Comparison of ENCODE assay signal across 12 cellular contexts in the genomic region with DNA sequence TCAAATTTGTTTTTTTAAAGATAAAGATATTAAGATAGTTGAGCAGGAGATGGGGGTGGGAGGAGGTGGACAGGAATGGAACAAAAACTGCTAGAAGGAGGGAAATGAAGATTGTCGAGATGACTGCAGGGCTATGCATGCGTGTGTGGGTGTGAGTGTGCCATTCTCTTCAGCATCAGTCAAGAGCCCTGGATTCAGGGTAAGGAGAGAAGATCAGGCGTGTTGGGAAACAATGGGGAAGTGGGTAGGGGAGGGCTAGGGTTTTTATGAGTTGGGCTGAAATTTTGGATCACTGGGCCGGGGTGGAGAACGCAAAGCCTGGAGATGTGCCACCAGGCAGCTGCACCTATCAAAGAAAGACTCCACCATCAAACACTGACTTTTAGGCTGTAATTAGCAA. TPM values are rescaled to one million over a fixed set of nuclear protein-coding genes. Genes with fewer than 3 reads are reported as not detected.
DNase-seq lines count a peak whose midpoint lies in the region; ATAC-seq, FAIRE-seq and TF ChIP-seq lines count a peak whose summit lies in the region.
"Had no signal": no experiment of that assay in that cellular context is flagged by ENCODE, and none has a peak within 500 bp of the region (broad histone marks: within the 10 kb centered on the region; RNA-seq: fewer than 3 reads in every experiment).

No MANE protein-coding gene starts in this region.

- TF ChIP-seq CTCF in esophagus squamous epithelium (IDR thresholded peaks at IDR 0.05) (no peak), thyroid gland (IDR thresholded peaks at IDR 0.05) (no peak)

- ATAC-seq in HG02763 (IDR thresholded peaks at IDR 0.05; ENCODE audit: unreplicated experiment) (no peak), HG03571 (IDR thresholded peaks at IDR 0.05; ENCODE audit: unreplicated experiment) (no peak)
- ATAC-seq: naive thymus-derived CD8-positive, alpha-beta T cell had no signal

- 52 to 53% methylated on average over 5 of the region's 5 CpGs for WGBS in esophagus squamous epithelium, 2 donors
- WGBS in mesodermal cell (ENCODE audit: insufficient coverage in 2 of 2), 2 experiments, result 96 to 97% methylated on average over 3 of the region's 5 CpGs
- WGBS in thyroid gland, 2 donors, result 42 to 44% methylated on average over 5 of the region's 5 CpGs

- intact Hi-C loops in esophagus squamous epithelium (cut with DNase I) (no loop called here), thyroid gland (cut with DNase I) (no loop called here)

- H3K4me1 ChIP-seq in esophagus squamous epithelium (peaks cover 0 to 37% (median 19%) of the 10 kb centered on the region in 3 donors), mesodermal cell (ENCODE audit: control insufficient read depth, insufficient read depth, low read length, poor library complexity, severe bottlenecking) (peaks cover 21% of the 10 kb centered on the region), thyroid gland (peaks cover 30 to 37% of the 10 kb centered on the region in 2 donors)
- H3K4me1 ChIP-seq: BLaER1 had no signal

- peak; percentile 80 for FAIRE-seq in HTR-8/SVneo (lab: Jason Lieb, UNC)

- no peaks in the 10 kb centered on the region for H3K27me3 ChIP-seq in esophagus squamous epithelium
- H3K27me3 ChIP-seq in thyroid gland, result no peaks in the 10 kb centered on the region
- H3K27me3 ChIP-seq: BLaER1 had no signal

- TF ChIP-seq POLR2A in esophagus squamous epithelium (IDR thresholded peaks at IDR 0.05) (no peak), thyroid gland (IDR thresholded peaks at IDR 0.05) (no peak)

- H3K9me3 ChIP-seq in esophagus squamous epithelium (no peaks in the 10 kb centered on the region), mesodermal cell (ENCODE audit: control insufficient read depth, low read length) (peaks cover 9% of the 10 kb centered on the region), thyroid gland (no peaks in the 10 kb centered on the region)
- H3K9me3 ChIP-seq: BLaER1 had no signal

- DNase-seq in HTR-8/SVneo (ENCODE audit: insufficient read length, low spot score), result no peak
- DNase-seq in esophagus squamous epithelium (lab: John Stamatoyannopoulos, UW), result no peak
- peak; percentile 38 to 49 for DNase-seq in thyroid gland
- no peak for DNase-seq in SIG-M5 (lab: John Stamatoyannopoulos, UW)
- DNase-seq in stimulated activated CD4-positive, alpha-beta T cell treated with anti-CD3 and anti-CD28 coated beads, Interleukin-15, amount 100 ng/mL, for 24 hours, result no peak
- DNase-seq: activated CD4-positive, alpha-beta T cell treated with anti-CD3 and anti-CD28 coated beads, Interleukin-2, amount 50 U/mL, for 1 hour; naive thymus-derived CD8-positive, alpha-beta T cell; NCI-H1092 had no signal

- H3K36me3 ChIP-seq in esophagus squamous epithelium (no peaks in the 10 kb centered on the region), mesodermal cell (ENCODE audit: control insufficient read depth, insufficient read depth, low read length) (peaks cover 22% of the 10 kb centered on the region), thyroid gland (no peaks in the 10 kb centered on the region)
- H3K36me3 ChIP-seq: BLaER1 had no signal

- H3K27ac ChIP-seq in esophagus squamous epithelium, result peak overlapping the region in 3 of 4 donors; percentile 55 to 77 (median 70)
- H3K27ac ChIP-seq in mesodermal cell (ENCODE audit: low read depth, low read length, severe bottlenecking), result peak overlapping the region; percentile 8
- peak overlapping the region; percentile 66 to 87 (median 84) for H3K27ac ChIP-seq in thyroid gland
- H3K27ac ChIP-seq: BLaER1 had no signal

- H3K4me3 ChIP-seq in esophagus squamous epithelium, result no peak overlapping the region
- no peak overlapping the region for H3K4me3 ChIP-seq in mesodermal cell (ENCODE audit: extremely low read depth, insufficient read depth, low read length, poor library complexity, severe bottlenecking)
- no peak overlapping the region for H3K4me3 ChIP-seq in thyroid gland (replicated peaks in 1 of 3)
- H3K4me3 ChIP-seq: BLaER1 had no signal

RNA-seq across cellular contexts. Expression of gene CDRT4, which starts 4.5 kb away (rescaled TPM):
- total RNA-seq in esophagus squamous epithelium (1 to 10 TPM; 3.2 to 7.6 (median 3.8) TPM), thyroid gland (10 to 100 TPM in 2 of 4 donors, 1 to 10 TPM in 2; 4.0 to 13.4 (median 11.1) TPM)
- polyA plus RNA-seq in mesodermal cell (2013, experiment 1 of 2), result 8.1 TPM
- polyA plus RNA-seq in mesodermal cell (2013, experiment 2 of 2), result 4.8 TPM

Comparison
In these comparisons a context has a peak if more than half of its experiments do, and no peak if none do; other contexts are left out.
1. DNase-seq: peak in thyroid gland (2 of 2); none in HTR-8/SVneo (single experiment), esophagus squamous epithelium (single experiment), SIG-M5 (single experiment) and stimulated activated CD4-positive, alpha-beta T cell treated with anti-CD3 and anti-CD28 coated beads, Interleukin-15, amount 100 ng/mL, for 24 hours (single experiment).
2. H3K27ac ChIP-seq: peak in every context shown above with its lines; median percentile 84 in thyroid gland; 70 in esophagus squamous epithelium; 8 in mesodermal cell.